Comparison of ENCODE assay signal across 16 cellular contexts in the genomic region with DNA sequence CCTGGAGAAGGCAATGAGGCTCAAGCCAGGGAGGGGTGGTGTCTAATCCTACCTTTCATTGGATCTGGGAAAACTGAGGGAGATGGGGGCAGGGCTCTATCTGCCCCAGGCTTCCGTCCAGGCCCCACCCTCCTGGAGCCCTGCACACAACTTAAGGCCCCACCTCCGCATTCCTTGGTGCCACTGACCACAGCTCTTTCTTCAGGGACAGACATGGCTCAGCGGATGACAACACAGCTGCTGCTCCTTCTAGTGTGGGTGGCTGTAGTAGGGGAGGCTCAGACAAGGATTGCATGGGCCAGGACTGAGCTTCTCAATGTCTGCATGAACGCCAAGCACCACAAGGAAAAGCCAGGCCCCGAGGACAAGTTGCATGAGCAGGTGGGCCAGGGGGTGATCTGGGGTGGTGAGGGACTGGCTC. TPM values are rescaled to one million over a fixed set of nuclear protein-coding genes. Genes with fewer than 3 reads are reported as not detected.
DNase-seq lines count a peak whose midpoint lies in the region; ATAC-seq, FAIRE-seq and TF ChIP-seq lines count a peak whose summit lies in the region.
"Had no signal": no experiment of that assay in that cellular context is flagged by ENCODE, and none has a peak within 500 bp of the region (broad histone marks: within the 10 kb centered on the region; RNA-seq: fewer than 3 reads in every experiment).

A gene (plus strand): TSS at position 180 of the 421 bp plus-strand sequence. CDS start 34 bp downstream, at position 214.

- H3K4me3 Mint-ChIP-seq in astrocyte (ENCODE audit: unreplicated experiment): no peak within 1 kb of the TSS
- H3K4me3 Mint-ChIP-seq in mesothelial cell of epicardium: no peak within 1 kb of the TSS
- H3K4me3 Mint-ChIP-seq: CD4-positive, alpha-beta memory T cell; natural killer cell treated with Interleukin-12 subunit alpha and Interleukin-12 subunit beta and Interleukin-15 and Interleukin-18, amount 100 ng/mL, for 72 hours had no signal

- H3K27ac ChIP-seq in HEK293 (ENCODE audit: extremely low read depth, low read depth, low read length) (no peak within 1 kb of the TSS), astrocyte (ENCODE audit: low read depth, low read length) (no peak within 1 kb of the TSS), thyroid gland (peak within 1 kb of the TSS in 2 of 3 donors; percentile 41 to 58)
- H3K27ac ChIP-seq: foreskin keratinocyte, SK-N-MC had no signal

- no peaks in the 10 kb centered on the region for H3K9me3 ChIP-seq in HEK293 (ENCODE audit: control insufficient read depth, insufficient read depth, low read depth, low read length)
- H3K9me3 ChIP-seq in astrocyte (ENCODE audit: insufficient read depth, low read depth, low read length): no peaks in the 10 kb centered on the region
- no peaks in the 10 kb centered on the region for H3K9me3 ChIP-seq in thyroid gland

- H3K4me3 ChIP-seq in HEK293 (ENCODE audit: low read depth, low read length) (no peak within 1 kb of the TSS), astrocyte (ENCODE audit: insufficient read depth, low read depth, low read length) (no peak within 1 kb of the TSS), thyroid gland (replicated peaks in 1 of 3) (no peak within 1 kb of the TSS)
- H3K4me3 ChIP-seq: SK-N-MC had no signal

- H2AFZ ChIP-seq in astrocyte (ENCODE audit: low read depth, low read length): peak within 1 kb of the TSS; percentile 32

- no peak within 1 kb of the TSS for H3K4me2 ChIP-seq in astrocyte (ENCODE audit: low read length)

- H3K36me3 ChIP-seq in HEK293 (ENCODE audit: control insufficient read depth in 2 of 2, insufficient read depth in 1 of 2, low read length in 2 of 2) (no peaks in the 10 kb centered on the region), astrocyte (ENCODE audit: insufficient read depth, low read length) (no peaks in the 10 kb centered on the region), thyroid gland (no peaks in the 10 kb centered on the region)

- CTCF ChIA-PET in HEK293 (lab: Yijun Ruan, JAX): interaction anchor here (0.6 to 1.4 kb wide), 5 partner anchors 9 to 328 kb away, joined by 3 to 5 read pairs (median 3); no protein-coding TSS in a partner anchor

- DNase-seq in astrocyte (ENCODE audit: low read depth) (peak; percentile 10), kidney tubule cell (ENCODE audit: low spot score) (peak; percentile 76), thyroid gland (peak; percentile 79 to 83), NCI-H524 (lab: John Stamatoyannopoulos, UW) (no peak), mesothelial cell of epicardium (ENCODE audit: low spot score in 2 of 2, unreplicated experiment in 2 of 2) (no peak)
- DNase-seq: activated T-cell treated with anti-CD3 and anti-CD28 coated beads, Interleukin-2, amount 50 U/mL, for 48 hours; CD4-positive, alpha-beta memory T cell; foreskin keratinocyte; KBM-7; NCI-H2029; small intestine had no signal

- H3K27ac Mint-ChIP-seq in astrocyte (ENCODE audit: unreplicated experiment) (peak within 1 kb of the TSS; percentile 47), mesothelial cell of epicardium (no peak within 1 kb of the TSS)
- H3K27ac Mint-ChIP-seq: natural killer cell treated with Interleukin-12 subunit alpha and Interleukin-12 subunit beta and Interleukin-15 and Interleukin-18, amount 100 ng/mL, for 72 hours had no signal

- no peak within 1 kb of the TSS for H3K9ac ChIP-seq in astrocyte (ENCODE audit: low read length)

- POLR2A ChIA-PET in HEK293 (lab: Yijun Ruan, JAX): interaction anchor here (0.7 to 1.0 kb wide), 2 partner anchors 31 to 65 kb away, joined by 3 read pairs; no protein-coding TSS in a partner anchor

- TF ChIP-seq POLR2A in thyroid gland (IDR thresholded peaks at IDR 0.05): peak in 1 of 2 donors; percentile 53

- intact Hi-C loops in thyroid gland (cut with DNase I): no loop called here

- no peaks in the 10 kb centered on the region for H4K20me1 ChIP-seq in astrocyte (ENCODE audit: insufficient read depth, low read length)

- H3K4me1 ChIP-seq in HEK293 (ENCODE audit: control insufficient read depth, insufficient read depth, low read length) (no peaks in the 10 kb centered on the region), astrocyte (ENCODE audit: insufficient read depth, low read length) (peaks cover 3% of the 10 kb centered on the region), thyroid gland (peaks cover 29 to 30% of the 10 kb centered on the region in 2 donors)
- H3K4me1 ChIP-seq: foreskin keratinocyte had no signal

- no peak for TF ChIP-seq CTCF in HEK293 (tag by site-specific recombination; IDR thresholded peaks at IDR 0.05)
- TF ChIP-seq CTCF in astrocyte (IDR thresholded peaks at IDR 0.05; ENCODE audit: insufficient read depth, low read depth, low read length): no peak
- TF ChIP-seq CTCF in thyroid gland (IDR thresholded peaks at IDR 0.05): no peak
- TF ChIP-seq CTCF in mesothelial cell of epicardium (IDR thresholded peaks at IDR 0.05; ENCODE audit: unreplicated experiment): no peak

- FAIRE-seq in astrocyte (lab: Jason Lieb, UNC): no peak
- FAIRE-seq: keratinocyte, small intestine had no signal

- H3K4me1 Mint-ChIP-seq in astrocyte (ENCODE audit: low read depth, unreplicated experiment) (peaks cover 15% of the 10 kb centered on the region), mesothelial cell of epicardium (peaks cover 22% of the 10 kb centered on the region)
- H3K4me1 Mint-ChIP-seq: CD4-positive, alpha-beta memory T cell had no signal

- H3K27me3 Mint-ChIP-seq in astrocyte (ENCODE audit: low read depth, unreplicated experiment): peaks cover 8% of the 10 kb centered on the region
- no peaks in the 10 kb centered on the region for H3K27me3 Mint-ChIP-seq in mesothelial cell of epicardium (ENCODE audit: low read depth)
- H3K27me3 Mint-ChIP-seq: CD4-positive, alpha-beta memory T cell; natural killer cell treated with Interleukin-12 subunit alpha and Interleukin-12 subunit beta and Interleukin-15 and Interleukin-18, amount 100 ng/mL, for 72 hours had no signal

- H3K36me3 Mint-ChIP-seq in astrocyte (ENCODE audit: low read depth, unreplicated experiment): no peaks in the 10 kb centered on the region
- H3K36me3 Mint-ChIP-seq in mesothelial cell of epicardium: no peaks in the 10 kb centered on the region
- H3K36me3 Mint-ChIP-seq: CD4-positive, alpha-beta memory T cell; natural killer cell treated with Interleukin-12 subunit alpha and Interleukin-12 subunit beta and Interleukin-15 and Interleukin-18, amount 100 ng/mL, for 72 hours had no signal

- peaks cover 2% of the 10 kb centered on the region for H3K27me3 ChIP-seq in astrocyte (ENCODE audit: insufficient read depth, low read length)
- H3K27me3 ChIP-seq in thyroid gland: no peaks in the 10 kb centered on the region
- H3K27me3 ChIP-seq: foreskin keratinocyte had no signal

- H3K79me2 ChIP-seq in astrocyte (ENCODE audit: insufficient read depth, low read length): no peaks in the 10 kb centered on the region

- no peaks in the 10 kb centered on the region for H3K9me3 Mint-ChIP-seq in astrocyte (ENCODE audit: unreplicated experiment)
- H3K9me3 Mint-ChIP-seq in mesothelial cell of epicardium: no peaks in the 10 kb centered on the region
- H3K9me3 Mint-ChIP-seq: CD4-positive, alpha-beta memory T cell; natural killer cell treated with Interleukin-12 subunit alpha and Interleukin-12 subunit beta and Interleukin-15 and Interleukin-18, amount 100 ng/mL, for 72 hours had no signal

- ATAC-seq in GM21723 (IDR thresholded peaks at IDR 0.05; ENCODE audit: unreplicated experiment): no peak
- ATAC-seq: foreskin keratinocyte; natural killer cell treated with Interleukin-12 subunit alpha and Interleukin-12 subunit beta and Interleukin-15 and Interleukin-18, amount 100 ng/mL, for 72 hours had no signal

- WGBS in thyroid gland, 2 donors: 37 to 54% methylated on average over 5 of the region's 5 CpGs

TF ChIP-seq in HEK293, 187 proteins besides CTCF, POLR2A, EP300 and RAD21:
- TF ChIP-seq ZNF132 (tag by site-specific recombination; IDR thresholded peaks at IDR 0.05; ENCODE audit: borderline replicate concordance): no peak
- TF ChIP-seq EGR2 (tag by site-specific recombination; IDR thresholded peaks at IDR 0.05; ENCODE audit: low read depth): peak; percentile 43; the same call in 1 of the 2 replicates
- peak; percentile 34 for TF ChIP-seq ZFHX2 (tag by site-specific recombination; conservative IDR thresholded peaks at IDR 0.05)
- no peak for TF ChIP-seq ZNF37A (tag by site-specific recombination; IDR thresholded peaks at IDR 0.05)

RNA-seq across cellular contexts. Expression of the gene that starts here (rescaled TPM):
- total RNA-seq in astrocyte (3.2 and 3.6 TPM in 2 replicates), thyroid gland (10 to 100 TPM in 3 of 4 donors, 1 to 10 TPM in 1; 5.5 to 64.9 (median 36.3) TPM), mesothelial cell of epicardium (0.44 to 1.0 TPM (median 0.47 TPM) in 3 replicates)
- total RNA-seq: CD4-positive, alpha-beta memory T cell; foreskin keratinocyte; natural killer cell treated with Interleukin-12 subunit alpha and Interleukin-12 subunit beta and Interleukin-15 and Interleukin-18, amount 100 ng/mL, for 72 hours had no signal

Comparison
In these comparisons a context has a peak if more than half of its experiments do, and no peak if none do; other contexts are left out.
1. H3K27ac ChIP-seq: peak in thyroid gland (2 of 3); none in HEK293 (single experiment) and astrocyte (single experiment).
2. DNase-seq: peak in astrocyte (single experiment), kidney tubule cell (single experiment) and thyroid gland (2 of 2); none in NCI-H524 (0 of 2) and mesothelial cell of epicardium (0 of 2).